ENCODE assay signal across 1 cellular context in the genomic region with DNA sequence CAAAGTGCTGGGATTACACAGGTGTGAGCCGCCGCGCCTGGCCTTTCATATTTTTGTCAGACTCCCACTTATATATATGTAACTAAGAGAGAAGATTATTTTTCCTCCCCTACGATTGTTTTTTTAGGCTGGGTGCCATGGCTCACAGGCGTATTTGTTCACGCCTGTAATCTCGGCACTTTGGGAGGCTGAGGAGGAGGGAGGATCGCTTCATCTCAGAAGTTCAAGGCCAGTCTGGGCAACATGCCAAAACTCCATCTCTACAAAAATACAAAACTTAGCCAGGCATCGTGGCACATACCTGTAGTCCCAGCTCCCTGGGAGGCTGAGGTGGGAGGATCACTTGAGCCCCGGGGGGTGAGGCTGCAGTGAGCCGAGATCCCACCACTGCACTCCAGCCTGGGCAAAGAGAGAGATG.
TF ChIP-seq lines count a peak whose summit lies in the region.

No MANE protein-coding gene starts in this region.

TF ChIP-seq in HepG2, 621 proteins besides CTCF, POLR2A, EP300 and RAD21 (continues in another document):
- TF ChIP-seq ZNF274 (CRISPR knock-in tag; IDR thresholded peaks at IDR 0.05) (no peak), ATM (IDR thresholded peaks at IDR 0.05; ENCODE audit: borderline replicate concordance) (no peak), SP5 (CRISPR knock-in tag; IDR thresholded peaks at IDR 0.05; ENCODE audit: borderline replicate concordance, low read depth) (peak; percentile 48; the same call in 1 of the 2 replicates), SMARCC2 (IDR thresholded peaks at IDR 0.05) (no peak), ZNF672 (CRISPR knock-in tag; IDR thresholded peaks at IDR 0.05) (no peak), ZNF607 (CRISPR knock-in tag; IDR thresholded peaks at IDR 0.05; ENCODE audit: borderline replicate concordance) (no peak), DNMT1 (CRISPR knock-in tag; IDR thresholded peaks at IDR 0.05) (no peak), ZBTB7A (CRISPR knock-in tag; IDR thresholded peaks at IDR 0.05) (no peak), CEBPG (CRISPR knock-in tag; IDR thresholded peaks at IDR 0.05) (no peak), ZNF589 (CRISPR knock-in tag; conservative IDR thresholded peaks at IDR 0.05) (no peak), NR2F2 (IDR thresholded peaks at IDR 0.05; ENCODE audit: borderline replicate concordance, low read depth) (no peak), REPIN1 (CRISPR knock-in tag; IDR thresholded peaks at IDR 0.05; ENCODE audit: borderline replicate concordance, low read depth) (peak; percentile 43; the same call in 1 of the 2 replicates), XRCC5 (optimal IDR thresholded peaks at IDR 0.05; ENCODE audit: low read length) (peak; percentile 17), MBNL3 (CRISPR knock-in tag; conservative IDR thresholded peaks at IDR 0.05) (no peak), KDM4B (CRISPR knock-in tag; IDR thresholded peaks at IDR 0.05) (no peak), RXRA (CRISPR knock-in tag; IDR thresholded peaks at IDR 0.05) (peak; percentile 62; the same call in 1 of the 2 replicates), ZNF335 (CRISPR knock-in tag; IDR thresholded peaks at IDR 0.05) (no peak), ZNF7 (CRISPR knock-in tag; IDR thresholded peaks at IDR 0.05) (no peak), DMAP1 (CRISPR knock-in tag; IDR thresholded peaks at IDR 0.05) (no peak), ZNF652 (CRISPR knock-in tag; IDR thresholded peaks at IDR 0.05; ENCODE audit: borderline replicate concordance, low read depth) (no peak), ZNF572 (CRISPR knock-in tag; IDR thresholded peaks at IDR 0.05) (no peak), SMARCE1 (IDR thresholded peaks at IDR 0.05; ENCODE audit: borderline replicate concordance) (no peak), RORA (CRISPR knock-in tag; IDR thresholded peaks at IDR 0.05) (no peak), GFI1 (CRISPR knock-in tag; IDR thresholded peaks at IDR 0.05; ENCODE audit: borderline replicate concordance) (peak; percentile 79), ZMYM2 (CRISPR knock-in tag; IDR thresholded peaks at IDR 0.05) (peak; percentile 67; the same call in 1 of the 2 replicates), ZNF569 (CRISPR knock-in tag; IDR thresholded peaks at IDR 0.05; ENCODE audit: borderline replicate concordance) (no peak), NR2F6 (IDR thresholded peaks at IDR 0.05) (peak; percentile 55), NR2F6 (CRISPR knock-in tag; IDR thresholded peaks at IDR 0.05) (0 out of 2 replicates have a peak, but pooled peaks have one; percentile 8), FIP1L1 (IDR thresholded peaks at IDR 0.05; ENCODE audit: borderline replicate concordance, insufficient read depth, low read depth, low read length) (no peak), PAF1 (CRISPR knock-in tag; IDR thresholded peaks at IDR 0.05) (no peak), FOSL2 (CRISPR knock-in tag; IDR thresholded peaks at IDR 0.05) (0 out of 2 replicates have a peak, but pooled peaks have one; percentile 23), BCL6 (CRISPR knock-in tag; IDR thresholded peaks at IDR 0.05) (peak; percentile 89)
- TF ChIP-seq, protein P1, sequence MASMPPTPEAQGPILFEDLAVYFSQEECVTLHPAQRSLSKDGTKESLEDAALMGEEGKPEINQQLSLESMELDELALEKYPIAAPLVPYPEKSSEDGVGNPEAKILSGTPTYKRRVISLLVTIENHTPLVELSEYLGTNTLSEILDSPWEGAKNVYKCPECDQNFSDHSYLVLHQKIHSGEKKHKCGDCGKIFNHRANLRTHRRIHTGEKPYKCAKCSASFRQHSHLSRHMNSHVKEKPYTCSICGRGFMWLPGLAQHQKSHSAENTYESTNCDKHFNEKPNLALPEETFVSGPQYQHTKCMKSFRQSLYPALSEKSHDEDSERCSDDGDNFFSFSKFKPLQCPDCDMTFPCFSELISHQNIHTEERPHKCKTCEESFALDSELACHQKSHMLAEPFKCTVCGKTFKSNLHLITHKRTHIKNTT (CRISPR knock-in tag; IDR thresholded peaks at IDR 0.05) = no peak
- TF ChIP-seq, protein P2, sequence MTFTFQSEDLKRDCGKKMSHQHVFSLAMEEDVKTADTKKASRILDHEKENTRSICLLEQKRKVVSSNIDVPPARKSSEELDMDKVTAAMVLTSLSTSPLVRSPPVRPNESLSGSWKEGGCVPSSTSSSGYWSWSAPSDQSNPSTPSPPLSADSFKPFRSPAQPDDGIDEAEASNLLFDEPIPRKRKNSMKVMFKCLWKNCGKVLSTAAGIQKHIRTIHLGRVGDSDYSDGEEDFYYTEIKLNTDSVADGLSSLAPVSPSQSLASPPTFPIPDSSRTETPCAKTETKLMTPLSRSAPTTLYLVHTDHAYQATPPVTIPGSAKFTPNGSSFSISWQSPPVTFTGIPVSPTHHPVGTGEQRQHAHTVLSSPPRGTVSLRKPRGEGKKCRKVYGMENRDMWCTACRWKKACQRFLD (CRISPR knock-in tag; IDR thresholded peaks at IDR 0.05; ENCODE audit: borderline replicate concordance) = no peak
- TF ChIP-seq, protein P3, sequence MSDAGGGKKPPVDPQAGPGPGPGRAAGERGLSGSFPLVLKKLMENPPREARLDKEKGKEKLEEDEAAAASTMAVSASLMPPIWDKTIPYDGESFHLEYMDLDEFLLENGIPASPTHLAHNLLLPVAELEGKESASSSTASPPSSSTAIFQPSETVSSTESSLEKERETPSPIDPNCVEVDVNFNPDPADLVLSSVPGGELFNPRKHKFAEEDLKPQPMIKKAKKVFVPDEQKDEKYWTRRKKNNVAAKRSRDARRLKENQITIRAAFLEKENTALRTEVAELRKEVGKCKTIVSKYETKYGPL (CRISPR knock-in tag; IDR thresholded peaks at IDR 0.05) = no peak
- TF ChIP-seq, protein P4, sequence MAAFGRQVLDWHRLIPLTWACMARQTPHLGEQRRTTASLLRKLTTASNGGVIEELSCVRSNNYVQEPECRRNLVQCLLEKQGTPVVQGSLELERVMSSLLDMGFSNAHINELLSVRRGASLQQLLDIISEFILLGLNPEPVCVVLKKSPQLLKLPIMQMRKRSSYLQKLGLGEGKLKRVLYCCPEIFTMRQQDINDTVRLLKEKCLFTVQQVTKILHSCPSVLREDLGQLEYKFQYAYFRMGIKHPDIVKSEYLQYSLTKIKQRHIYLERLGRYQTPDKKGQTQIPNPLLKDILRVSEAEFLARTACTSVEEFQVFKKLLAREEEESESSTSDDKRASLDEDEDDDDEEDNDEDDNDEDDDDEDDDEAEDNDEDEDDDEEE (CRISPR knock-in tag; IDR thresholded peaks at IDR 0.05) = no peak
- TF ChIP-seq, protein P5, sequence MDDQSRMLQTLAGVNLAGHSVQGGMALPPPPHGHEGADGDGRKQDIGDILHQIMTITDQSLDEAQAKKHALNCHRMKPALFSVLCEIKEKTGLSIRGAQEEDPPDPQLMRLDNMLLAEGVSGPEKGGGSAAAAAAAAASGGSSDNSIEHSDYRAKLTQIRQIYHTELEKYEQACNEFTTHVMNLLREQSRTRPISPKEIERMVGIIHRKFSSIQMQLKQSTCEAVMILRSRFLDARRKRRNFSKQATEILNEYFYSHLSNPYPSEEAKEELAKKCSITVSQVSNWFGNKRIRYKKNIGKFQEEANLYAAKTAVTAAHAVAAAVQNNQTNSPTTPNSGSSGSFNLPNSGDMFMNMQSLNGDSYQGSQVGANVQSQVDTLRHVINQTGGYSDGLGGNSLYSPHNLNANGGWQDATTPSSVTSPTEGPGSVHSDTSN (CRISPR knock-in tag; IDR thresholded peaks at IDR 0.05; ENCODE audit: borderline replicate concordance) = no peak
- TF ChIP-seq, protein P6, sequence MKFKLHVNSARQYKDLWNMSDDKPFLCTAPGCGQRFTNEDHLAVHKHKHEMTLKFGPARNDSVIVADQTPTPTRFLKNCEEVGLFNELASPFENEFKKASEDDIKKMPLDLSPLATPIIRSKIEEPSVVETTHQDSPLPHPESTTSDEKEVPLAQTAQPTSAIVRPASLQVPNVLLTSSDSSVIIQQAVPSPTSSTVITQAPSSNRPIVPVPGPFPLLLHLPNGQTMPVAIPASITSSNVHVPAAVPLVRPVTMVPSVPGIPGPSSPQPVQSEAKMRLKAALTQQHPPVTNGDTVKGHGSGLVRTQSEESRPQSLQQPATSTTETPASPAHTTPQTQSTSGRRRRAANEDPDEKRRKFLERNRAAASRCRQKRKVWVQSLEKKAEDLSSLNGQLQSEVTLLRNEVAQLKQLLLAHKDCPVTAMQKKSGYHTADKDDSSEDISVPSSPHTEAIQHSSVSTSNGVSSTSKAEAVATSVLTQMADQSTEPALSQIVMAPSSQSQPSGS (CRISPR knock-in tag; IDR thresholded peaks at IDR 0.05) = no peak
- TF ChIP-seq, protein P7, sequence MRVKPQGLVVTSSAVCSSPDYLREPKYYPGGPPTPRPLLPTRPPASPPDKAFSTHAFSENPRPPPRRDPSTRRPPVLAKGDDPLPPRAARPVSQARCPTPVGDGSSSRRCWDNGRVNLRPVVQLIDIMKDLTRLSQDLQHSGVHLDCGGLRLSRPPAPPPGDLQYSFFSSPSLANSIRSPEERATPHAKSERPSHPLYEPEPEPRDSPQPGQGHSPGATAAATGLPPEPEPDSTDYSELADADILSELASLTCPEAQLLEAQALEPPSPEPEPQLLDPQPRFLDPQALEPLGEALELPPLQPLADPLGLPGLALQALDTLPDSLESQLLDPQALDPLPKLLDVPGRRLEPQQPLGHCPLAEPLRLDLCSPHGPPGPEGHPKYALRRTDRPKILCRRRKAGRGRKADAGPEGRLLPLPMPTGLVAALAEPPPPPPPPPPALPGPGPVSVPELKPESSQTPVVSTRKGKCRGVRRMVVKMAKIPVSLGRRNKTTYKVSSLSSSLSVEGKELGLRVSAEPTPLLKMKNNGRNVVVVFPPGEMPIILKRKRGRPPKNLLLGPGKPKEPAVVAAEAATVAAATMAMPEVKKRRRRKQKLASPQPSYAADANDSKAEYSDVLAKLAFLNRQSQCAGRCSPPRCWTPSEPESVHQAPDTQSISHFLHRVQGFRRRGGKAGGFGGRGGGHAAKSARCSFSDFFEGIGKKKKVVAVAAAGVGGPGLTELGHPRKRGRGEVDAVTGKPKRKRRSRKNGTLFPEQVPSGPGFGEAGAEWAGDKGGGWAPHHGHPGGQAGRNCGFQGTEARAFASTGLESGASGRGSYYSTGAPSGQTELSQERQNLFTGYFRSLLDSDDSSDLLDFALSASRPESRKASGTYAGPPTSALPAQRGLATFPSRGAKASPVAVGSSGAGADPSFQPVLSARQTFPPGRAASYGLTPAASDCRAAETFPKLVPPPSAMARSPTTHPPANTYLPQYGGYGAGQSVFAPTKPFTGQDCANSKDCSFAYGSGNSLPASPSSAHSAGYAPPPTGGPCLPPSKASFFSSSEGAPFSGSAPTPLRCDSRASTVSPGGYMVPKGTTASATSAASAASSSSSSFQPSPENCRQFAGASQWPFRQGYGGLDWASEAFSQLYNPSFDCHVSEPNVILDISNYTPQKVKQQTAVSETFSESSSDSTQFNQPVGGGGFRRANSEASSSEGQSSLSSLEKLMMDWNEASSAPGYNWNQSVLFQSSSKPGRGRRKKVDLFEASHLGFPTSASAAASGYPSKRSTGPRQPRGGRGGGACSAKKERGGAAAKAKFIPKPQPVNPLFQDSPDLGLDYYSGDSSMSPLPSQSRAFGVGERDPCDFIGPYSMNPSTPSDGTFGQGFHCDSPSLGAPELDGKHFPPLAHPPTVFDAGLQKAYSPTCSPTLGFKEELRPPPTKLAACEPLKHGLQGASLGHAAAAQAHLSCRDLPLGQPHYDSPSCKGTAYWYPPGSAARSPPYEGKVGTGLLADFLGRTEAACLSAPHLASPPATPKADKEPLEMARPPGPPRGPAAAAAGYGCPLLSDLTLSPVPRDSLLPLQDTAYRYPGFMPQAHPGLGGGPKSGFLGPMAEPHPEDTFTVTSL (CRISPR knock-in tag; IDR thresholded peaks at IDR 0.05; ENCODE audit: borderline replicate concordance) = peak; percentile 33; the same call in 1 of the 2 replicates
- TF ChIP-seq, protein P8, sequence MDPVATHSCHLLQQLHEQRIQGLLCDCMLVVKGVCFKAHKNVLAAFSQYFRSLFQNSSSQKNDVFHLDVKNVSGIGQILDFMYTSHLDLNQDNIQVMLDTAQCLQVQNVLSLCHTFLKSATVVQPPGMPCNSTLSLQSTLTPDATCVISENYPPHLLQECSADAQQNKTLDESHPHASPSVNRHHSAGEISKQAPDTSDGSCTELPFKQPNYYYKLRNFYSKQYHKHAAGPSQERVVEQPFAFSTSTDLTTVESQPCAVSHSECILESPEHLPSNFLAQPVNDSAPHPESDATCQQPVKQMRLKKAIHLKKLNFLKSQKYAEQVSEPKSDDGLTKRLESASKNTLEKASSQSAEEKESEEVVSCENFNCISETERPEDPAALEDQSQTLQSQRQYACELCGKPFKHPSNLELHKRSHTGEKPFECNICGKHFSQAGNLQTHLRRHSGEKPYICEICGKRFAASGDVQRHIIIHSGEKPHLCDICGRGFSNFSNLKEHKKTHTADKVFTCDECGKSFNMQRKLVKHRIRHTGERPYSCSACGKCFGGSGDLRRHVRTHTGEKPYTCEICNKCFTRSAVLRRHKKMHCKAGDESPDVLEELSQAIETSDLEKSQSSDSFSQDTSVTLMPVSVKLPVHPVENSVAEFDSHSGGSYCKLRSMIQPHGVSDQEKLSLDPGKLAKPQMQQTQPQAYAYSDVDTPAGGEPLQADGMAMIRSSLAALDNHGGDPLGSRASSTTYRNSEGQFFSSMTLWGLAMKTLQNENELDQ (CRISPR knock-in tag; IDR thresholded peaks at IDR 0.05; ENCODE audit: borderline replicate concordance) = no peak
- TF ChIP-seq, protein P9, sequence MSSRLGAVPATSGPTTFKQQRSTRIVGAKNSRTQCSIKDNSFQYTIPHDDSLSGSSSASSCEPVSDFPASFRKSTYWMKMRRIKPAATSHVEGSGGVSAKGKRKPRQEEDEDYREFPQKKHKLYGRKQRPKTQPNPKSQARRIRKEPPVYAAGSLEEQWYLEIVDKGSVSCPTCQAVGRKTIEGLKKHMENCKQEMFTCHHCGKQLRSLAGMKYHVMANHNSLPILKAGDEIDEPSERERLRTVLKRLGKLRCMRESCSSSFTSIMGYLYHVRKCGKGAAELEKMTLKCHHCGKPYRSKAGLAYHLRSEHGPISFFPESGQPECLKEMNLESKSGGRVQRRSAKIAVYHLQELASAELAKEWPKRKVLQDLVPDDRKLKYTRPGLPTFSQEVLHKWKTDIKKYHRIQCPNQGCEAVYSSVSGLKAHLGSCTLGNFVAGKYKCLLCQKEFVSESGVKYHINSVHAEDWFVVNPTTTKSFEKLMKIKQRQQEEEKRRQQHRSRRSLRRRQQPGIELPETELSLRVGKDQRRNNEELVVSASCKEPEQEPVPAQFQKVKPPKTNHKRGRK (CRISPR knock-in tag; IDR thresholded peaks at IDR 0.05) = no peak
- TF ChIP-seq, protein P10, sequence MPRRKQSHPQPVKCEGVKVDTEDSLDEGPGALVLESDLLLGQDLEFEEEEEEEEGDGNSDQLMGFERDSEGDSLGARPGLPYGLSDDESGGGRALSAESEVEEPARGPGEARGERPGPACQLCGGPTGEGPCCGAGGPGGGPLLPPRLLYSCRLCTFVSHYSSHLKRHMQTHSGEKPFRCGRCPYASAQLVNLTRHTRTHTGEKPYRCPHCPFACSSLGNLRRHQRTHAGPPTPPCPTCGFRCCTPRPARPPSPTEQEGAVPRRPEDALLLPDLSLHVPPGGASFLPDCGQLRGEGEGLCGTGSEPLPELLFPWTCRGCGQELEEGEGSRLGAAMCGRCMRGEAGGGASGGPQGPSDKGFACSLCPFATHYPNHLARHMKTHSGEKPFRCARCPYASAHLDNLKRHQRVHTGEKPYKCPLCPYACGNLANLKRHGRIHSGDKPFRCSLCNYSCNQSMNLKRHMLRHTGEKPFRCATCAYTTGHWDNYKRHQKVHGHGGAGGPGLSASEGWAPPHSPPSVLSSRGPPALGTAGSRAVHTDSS (CRISPR knock-in tag; conservative IDR thresholded peaks at IDR 0.05) = no peak
- TF ChIP-seq, protein P11, sequence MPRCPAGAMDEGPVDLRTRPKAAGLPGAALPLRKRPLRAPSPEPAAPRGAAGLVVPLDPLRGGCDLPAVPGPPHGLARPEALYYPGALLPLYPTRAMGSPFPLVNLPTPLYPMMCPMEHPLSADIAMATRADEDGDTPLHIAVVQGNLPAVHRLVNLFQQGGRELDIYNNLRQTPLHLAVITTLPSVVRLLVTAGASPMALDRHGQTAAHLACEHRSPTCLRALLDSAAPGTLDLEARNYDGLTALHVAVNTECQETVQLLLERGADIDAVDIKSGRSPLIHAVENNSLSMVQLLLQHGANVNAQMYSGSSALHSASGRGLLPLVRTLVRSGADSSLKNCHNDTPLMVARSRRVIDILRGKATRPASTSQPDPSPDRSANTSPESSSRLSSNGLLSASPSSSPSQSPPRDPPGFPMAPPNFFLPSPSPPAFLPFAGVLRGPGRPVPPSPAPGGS (CRISPR knock-in tag; IDR thresholded peaks at IDR 0.05) = no peak
